Comparison of ENCODE assay signal across 21 cellular contexts in genomic region chr11:17073370-17074027, GRCh38. TPM values are rescaled to one million over a fixed set of nuclear protein-coding genes. Genes with fewer than 3 reads are reported as not detected.
DNase-seq lines count a peak whose midpoint lies in the region; ATAC-seq, FAIRE-seq and TF ChIP-seq lines count a peak whose summit lies in the region.
"Had no signal": no experiment of that assay in that cellular context is flagged by ENCODE, and none has a peak within 500 bp of the region (broad histone marks: within the 10 kb centered on the region; RNA-seq: fewer than 3 reads in every experiment).

No MANE protein-coding gene starts in this region.

- H3K27ac Mint-ChIP-seq in CD4-positive, CD25-positive, alpha-beta regulatory T cell, result peak overlapping the region in 2 of 3 donors; percentile 36 to 45
- H3K27ac Mint-ChIP-seq in CD8-positive, alpha-beta T cell, result peak overlapping the region; percentile 62
- H3K27ac Mint-ChIP-seq in T-helper 17 cell, result peak overlapping the region; percentile 81
- H3K27ac Mint-ChIP-seq: stimulated activated memory B cell treated with anti-CD40 and anti-IgM and Interleukin-4, amounts not matched to agents 10 μg/mL and 1 μg/mL and 100 μg/mL, for 72 hours; T-cell had no signal

- H3K27me3 Mint-ChIP-seq in CD4-positive, CD25-positive, alpha-beta regulatory T cell, result no peaks in the 10 kb centered on the region
- no peaks in the 10 kb centered on the region for H3K27me3 Mint-ChIP-seq in CD8-positive, alpha-beta T cell (ENCODE audit: low read depth)
- H3K27me3 Mint-ChIP-seq in T-helper 17 cell, result no peaks in the 10 kb centered on the region
- H3K27me3 Mint-ChIP-seq: stimulated activated memory B cell treated with anti-CD40 and anti-IgM and Interleukin-4, amounts not matched to agents 10 μg/mL and 1 μg/mL and 100 μg/mL, for 72 hours; T-cell had no signal

- peaks cover 27% of the 10 kb centered on the region for H3K36me3 Mint-ChIP-seq in CD4-positive, CD25-positive, alpha-beta regulatory T cell
- H3K36me3 Mint-ChIP-seq in CD8-positive, alpha-beta T cell, result peaks cover 58% of the 10 kb centered on the region
- H3K36me3 Mint-ChIP-seq in T-helper 17 cell (ENCODE audit: low read depth), result peaks cover 6% of the 10 kb centered on the region

- ATAC-seq in CD4-positive, CD25-positive, alpha-beta regulatory T cell (ENCODE audit: low read depth in 2 of 2), result no peak
- no peak for ATAC-seq in CD8-positive, alpha-beta T cell
- ATAC-seq in T-helper 17 cell, result no peak
- ATAC-seq in HG02884 (IDR thresholded peaks at IDR 0.05; ENCODE audit: unreplicated experiment), result no peak
- ATAC-seq: stimulated activated memory B cell treated with anti-CD40 and anti-IgM and Interleukin-4, amounts not matched to agents 10 μg/mL and 1 μg/mL and 100 μg/mL, for 72 hours; T-cell had no signal

- H3K4me3 Mint-ChIP-seq in CD4-positive, CD25-positive, alpha-beta regulatory T cell, result peak overlapping the region in 2 of 4 donors; percentile 46 to 64
- H3K4me3 Mint-ChIP-seq in CD8-positive, alpha-beta T cell, result no peak overlapping the region
- H3K4me3 Mint-ChIP-seq in T-helper 17 cell, result no peak overlapping the region
- H3K4me3 Mint-ChIP-seq: stimulated activated memory B cell treated with anti-CD40 and anti-IgM and Interleukin-4, amounts not matched to agents 10 μg/mL and 1 μg/mL and 100 μg/mL, for 72 hours had no signal

- peaks cover 21 to 50% (median 37%) of the 10 kb centered on the region in 4 donors for H3K4me1 Mint-ChIP-seq in CD4-positive, CD25-positive, alpha-beta regulatory T cell
- peaks cover 44% of the 10 kb centered on the region for H3K4me1 Mint-ChIP-seq in CD8-positive, alpha-beta T cell (ENCODE audit: low read depth)
- H3K4me1 Mint-ChIP-seq in T-helper 17 cell, result peaks cover 30% of the 10 kb centered on the region

- CTCF ChIA-PET in CD8-positive, alpha-beta T cell (lab: Charles Lee), result no interaction called here

- DNase-seq in CD4-positive, CD25-positive, alpha-beta regulatory T cell, result no peak
- no peak for DNase-seq in CD8-positive, alpha-beta T cell
- DNase-seq in T-helper 17 cell (no peak), kidney (peak; percentile 25), thyroid gland (no peak), inferior parietal cortex (ENCODE audit: extremely low spot score) (no peak), HCEC 1CT (no peak)
- DNase-seq: BE2C, esophagus squamous epithelium, head of caudate nucleus, NCI-H187, NCI-H345, retina, T-cell, upper lobe of left lung had no signal

- H3K9ac ChIP-seq in kidney (ENCODE audit: low read length in 2 of 2), result no peak overlapping the region

- peaks cover 25% of the 10 kb centered on the region for H3K4me1 ChIP-seq in CD4-positive, CD25-positive, alpha-beta regulatory T cell (ENCODE audit: control insufficient read depth, insufficient read depth, low read length, poor library complexity, severe bottlenecking)
- peaks cover 25% of the 10 kb centered on the region for H3K4me1 ChIP-seq in CD8-positive, alpha-beta T cell (ENCODE audit: insufficient read depth, low read length)
- H3K4me1 ChIP-seq in kidney (ENCODE audit: control insufficient read depth in 1 of 2, insufficient read depth in 1 of 2, low read depth in 1 of 2, low read length in 2 of 2), result peaks cover 0 to 11% of the 10 kb centered on the region in 2 donors
- H3K4me1 ChIP-seq in thyroid gland, result peaks cover 16 to 20% of the 10 kb centered on the region in 2 donors
- H3K4me1 ChIP-seq: BE2C had no signal

- no peak overlapping the region for H3K4me3 ChIP-seq in CD4-positive, CD25-positive, alpha-beta regulatory T cell (ENCODE audit: low read depth, low read length)
- no peak overlapping the region for H3K4me3 ChIP-seq in CD8-positive, alpha-beta T cell (ENCODE audit: low read depth, low read length)
- H3K4me3 ChIP-seq in kidney (ENCODE audit: low read length in 2 of 2) (no peak overlapping the region), thyroid gland (replicated peaks in 1 of 3) (no peak overlapping the region)
- H3K4me3 ChIP-seq: esophagus squamous epithelium, lung, upper lobe of left lung had no signal

- 60 to 71% methylated on average over 4 of the region's 4 CpGs for WGBS in thyroid gland, 2 donors

- H3K27ac ChIP-seq in CD4-positive, CD25-positive, alpha-beta regulatory T cell (ENCODE audit: insufficient read depth, low read length, poor library complexity, severe bottlenecking), result no peak overlapping the region
- no peak overlapping the region for H3K27ac ChIP-seq in CD8-positive, alpha-beta T cell (ENCODE audit: low read depth, low read length)
- no peak overlapping the region for H3K27ac ChIP-seq in kidney (ENCODE audit: low read depth in 2 of 2, low read length in 2 of 2)
- H3K27ac ChIP-seq in thyroid gland, result no peak overlapping the region
- H3K27ac ChIP-seq: esophagus squamous epithelium, upper lobe of left lung had no signal

- H3K9me3 ChIP-seq in CD4-positive, CD25-positive, alpha-beta regulatory T cell (ENCODE audit: control insufficient read depth in 2 of 2, low read length in 2 of 2), result no peaks in the 10 kb centered on the region
- no peaks in the 10 kb centered on the region for H3K9me3 ChIP-seq in CD8-positive, alpha-beta T cell (ENCODE audit: low read length)
- peaks cover 3% of the 10 kb centered on the region for H3K9me3 ChIP-seq in T-helper 17 cell (ENCODE audit: control insufficient read depth, low read length, poor library complexity, severe bottlenecking)
- no peaks in the 10 kb centered on the region for H3K9me3 ChIP-seq in kidney (ENCODE audit: control insufficient read depth in 1 of 2, low read length in 2 of 2)
- no peaks in the 10 kb centered on the region for H3K9me3 ChIP-seq in thyroid gland
- H3K9me3 ChIP-seq: BE2C, esophagus squamous epithelium, upper lobe of left lung had no signal

- no peak for TF ChIP-seq POLR2A in thyroid gland (IDR thresholded peaks at IDR 0.05)

- POLR2A ChIA-PET in CD8-positive, alpha-beta T cell (lab: Charles Lee), result no interaction called here

- no peaks in the 10 kb centered on the region for H3K9me3 Mint-ChIP-seq in CD4-positive, CD25-positive, alpha-beta regulatory T cell
- no peaks in the 10 kb centered on the region for H3K9me3 Mint-ChIP-seq in CD8-positive, alpha-beta T cell
- H3K9me3 Mint-ChIP-seq: stimulated activated memory B cell treated with anti-CD40 and anti-IgM and Interleukin-4, amounts not matched to agents 10 μg/mL and 1 μg/mL and 100 μg/mL, for 72 hours; T-cell had no signal

- TF ChIP-seq CTCF in CD8-positive, alpha-beta T cell (IDR thresholded peaks at IDR 0.05), result no peak
- TF ChIP-seq CTCF in kidney (IDR thresholded peaks at IDR 0.05; ENCODE audit: borderline replicate concordance, extremely low read depth, insufficient read depth), result no peak
- no peak for TF ChIP-seq CTCF in thyroid gland (IDR thresholded peaks at IDR 0.05)

- H3K27me3 ChIP-seq in CD4-positive, CD25-positive, alpha-beta regulatory T cell (ENCODE audit: control insufficient read depth, insufficient read depth, low read length), result no peaks in the 10 kb centered on the region
- no peaks in the 10 kb centered on the region for H3K27me3 ChIP-seq in CD8-positive, alpha-beta T cell (ENCODE audit: insufficient read depth, low read length)
- H3K27me3 ChIP-seq in thyroid gland, result no peaks in the 10 kb centered on the region
- H3K27me3 ChIP-seq: BE2C, esophagus squamous epithelium, upper lobe of left lung had no signal

- intact Hi-C loops in CD8-positive, alpha-beta T cell (cut with DNase I, micrococcal nuclease), result loop anchor here (10.0 kb wide), 2 partner anchors 129 to 1321 kb away; partner anchors contain the start of gene LDHA (in 1 of the 2)
- intact Hi-C loops in kidney (cut with DNase I) (no loop called here), thyroid gland (cut with DNase I) (loop anchor here (10.0 kb wide), 1 partner anchor 59 kb away; the partner anchor contains the start of gene PLEKHA7)

- peaks cover 30% of the 10 kb centered on the region for H3K36me3 ChIP-seq in CD4-positive, CD25-positive, alpha-beta regulatory T cell (ENCODE audit: control insufficient read depth, insufficient read depth, low read length)
- peaks cover 26% of the 10 kb centered on the region for H3K36me3 ChIP-seq in CD8-positive, alpha-beta T cell (ENCODE audit: insufficient read depth, low read length)
- H3K36me3 ChIP-seq in kidney (ENCODE audit: control insufficient read depth in 1 of 2, insufficient read depth in 2 of 2, low read length in 2 of 2), result peaks cover 2 to 20% of the 10 kb centered on the region in 2 donors
- peaks cover 24% of the 10 kb centered on the region in 2 donors for H3K36me3 ChIP-seq in thyroid gland

- FAIRE-seq in kidney (lab: Jason Lieb, UNC), result no peak
- FAIRE-seq: bronchial epithelial cell, GM18507, GM19239 had no signal

RNA-seq across cellular contexts. Expression of gene RPS13, which starts 4.0 kb away (rescaled TPM):
- 1,120 TPM for total RNA-seq in CD4-positive, CD25-positive, alpha-beta regulatory T cell
- polyA plus RNA-seq in CD4-positive, CD25-positive, alpha-beta regulatory T cell, result 1,000 to 10,000 TPM; 1,769 to 2,526 (median 2,157) TPM
- 1,000 to 10,000 TPM; 2,112 to 2,169 TPM for total RNA-seq in CD8-positive, alpha-beta T cell
- 1,000 to 10,000 TPM; 1,528 to 1,561 TPM for total RNA-seq in T-helper 17 cell
- 735 TPM for total RNA-seq in kidney
- polyA plus RNA-seq in kidney (ENCODE audit: insufficient read depth, low read depth, low replicate concordance), result 1,180 TPM
- total RNA-seq in thyroid gland, result 1,000 to 10,000 TPM in 2 of 4 donors, 100 to 1,000 TPM in 2; 543 to 1,614 (median 1,223) TPM

RNA-seq across cellular contexts. Expression of gene PLEKHA7, which starts 59.3 kb away (rescaled TPM):
- total RNA-seq in CD4-positive, CD25-positive, alpha-beta regulatory T cell, result 1.8 TPM
- 1 to 10 TPM in 1 of 4 donors, under 1 TPM in 3; 0.48 to 1.1 (median 0.61) TPM for polyA plus RNA-seq in CD4-positive, CD25-positive, alpha-beta regulatory T cell
- under 1 TPM; 0.53 to 0.84 TPM for total RNA-seq in CD8-positive, alpha-beta T cell
- total RNA-seq in T-helper 17 cell (10 to 100 TPM in 1 of 2 donors, 1 to 10 TPM in 1; 5.3 to 10.9 TPM), kidney (65.7 TPM), thyroid gland (10 to 100 TPM; 22.5 to 29.0 (median 23.4) TPM)
- polyA plus RNA-seq in kidney (ENCODE audit: insufficient read depth, low read depth, low replicate concordance), result 24.4 TPM
